Comparison of ENCODE assay signal across 8 cellular contexts in the genomic region with DNA sequence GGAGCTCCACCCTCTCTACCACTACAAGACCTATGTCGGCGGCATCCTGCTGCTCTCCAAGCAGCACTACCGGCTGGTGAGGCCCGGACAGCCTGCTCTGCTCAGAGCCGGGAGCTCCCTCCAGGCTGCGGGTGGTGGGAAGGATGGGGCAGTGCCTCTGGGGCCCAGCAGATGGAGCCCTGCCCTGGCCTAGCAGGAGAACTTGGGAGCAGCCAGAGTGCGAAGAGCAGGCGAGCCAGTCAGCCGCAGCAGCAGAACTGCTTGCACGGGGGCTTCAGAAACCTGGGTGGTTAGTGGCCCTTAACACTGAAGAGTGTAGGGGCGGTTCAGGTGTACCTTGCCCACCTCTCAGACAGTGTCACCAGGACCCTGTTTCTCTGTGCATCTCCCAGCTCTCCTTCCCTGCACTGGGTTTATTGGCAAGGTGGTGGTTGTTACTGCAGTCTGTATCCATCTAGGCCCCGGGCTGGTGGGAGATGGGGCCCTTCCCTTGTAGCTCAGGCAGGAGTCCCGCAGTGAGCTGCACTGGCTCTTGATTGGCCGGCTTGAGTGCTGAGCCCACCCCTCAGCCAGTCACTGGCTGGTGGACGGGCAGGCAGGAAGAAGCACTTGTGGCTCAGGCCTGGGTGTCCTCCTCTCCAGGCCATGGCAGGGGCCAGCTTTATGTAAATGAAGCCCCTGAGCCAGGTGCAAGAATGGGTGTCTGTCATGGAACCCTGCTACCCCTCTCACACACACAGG. TPM values are rescaled to one million over a fixed set of nuclear protein-coding genes. Genes with fewer than 3 reads are reported as not detected.
A peak's percentile ranks its signal among the peaks of the same experiment; 100 is the strongest.
DNase-seq lines count a peak whose midpoint lies in the region; ATAC-seq and TF ChIP-seq lines count a peak whose summit lies in the region.

No MANE protein-coding gene starts in this region.

- H3K4me1 Mint-ChIP-seq in WTC11: peaks cover 17% of the 10 kb centered on the region

- TF ChIP-seq CTCF in WTC11 (IDR thresholded peaks at IDR 0.05): peak; percentile 71

- DNase-seq in DMS 273 (lab: John Stamatoyannopoulos, UW; ENCODE audit: unreplicated experiment) (peak; percentile 94), NCI-H2227 treated with DMSO at 0.1 percent for 48 hours (lab: John Stamatoyannopoulos, UW) (peak; percentile 68), WTC11 (ENCODE audit: low spot score) (peak; percentile 94), caudate nucleus (lab: John Stamatoyannopoulos, UW) (peak in 57 of 61 donors; percentile 8 to 80 (median 54)), left colon (peak; percentile 68 to 79)
- peak; percentile 52 for DNase-seq in stimulated activated CD4-positive, alpha-beta T cell treated with anti-CD3 and anti-CD28 coated beads, Interleukin-2, amount 100 ng/mL, for 4 hours (ENCODE audit: low read depth)

- H3K36me3 Mint-ChIP-seq in WTC11: 0 out of 2 replicates have a peak, but pooled peaks cover 2% of the 10 kb centered on the region

- POLR2A ChIA-PET in WTC11 (lab: Charles Lee): interaction anchor here (0.6 to 1.0 kb wide), 3 partner anchors 15 to 54 kb away, joined by 3 to 4 read pairs (median 4); a partner anchor contains a TSS

- no peaks in the 10 kb centered on the region; the same call in 1 of the 2 replicates for H3K27me3 Mint-ChIP-seq in WTC11 (ENCODE audit: low read depth)

- CTCF ChIA-PET in WTC11 (lab: Charles Lee): interaction anchor here (0.6 to 2.2 kb wide), 39 partner anchors 9 to 573 kb away, joined by 3 to 38 read pairs (median 4); a partner anchor contains a TSS

- no peaks in the 10 kb centered on the region for H3K9me3 Mint-ChIP-seq in WTC11

- ATAC-seq in HG02870 (IDR thresholded peaks at IDR 0.05; ENCODE audit: unreplicated experiment) (peak; percentile 53), WTC11 (peak; percentile 93), left colon (peak; percentile 78), HG02973 (IDR thresholded peaks at IDR 0.05; ENCODE audit: unreplicated experiment) (no peak)

- no peak overlapping the region for H3K27ac ChIP-seq in caudate nucleus (ENCODE audit: low read depth, low read length)

- H3K27ac Mint-ChIP-seq in WTC11: peak overlapping the region; percentile 68

- no peak overlapping the region; the same call in 1 of the 2 replicates for H3K4me3 Mint-ChIP-seq in WTC11

- intact Hi-C loops in left colon (cut with DNase I, micrococcal nuclease): no loop called here

TF ChIP-seq in WTC11, 78 proteins besides CTCF, POLR2A, EP300 and RAD21:
- TF ChIP-seq, protein P1, sequence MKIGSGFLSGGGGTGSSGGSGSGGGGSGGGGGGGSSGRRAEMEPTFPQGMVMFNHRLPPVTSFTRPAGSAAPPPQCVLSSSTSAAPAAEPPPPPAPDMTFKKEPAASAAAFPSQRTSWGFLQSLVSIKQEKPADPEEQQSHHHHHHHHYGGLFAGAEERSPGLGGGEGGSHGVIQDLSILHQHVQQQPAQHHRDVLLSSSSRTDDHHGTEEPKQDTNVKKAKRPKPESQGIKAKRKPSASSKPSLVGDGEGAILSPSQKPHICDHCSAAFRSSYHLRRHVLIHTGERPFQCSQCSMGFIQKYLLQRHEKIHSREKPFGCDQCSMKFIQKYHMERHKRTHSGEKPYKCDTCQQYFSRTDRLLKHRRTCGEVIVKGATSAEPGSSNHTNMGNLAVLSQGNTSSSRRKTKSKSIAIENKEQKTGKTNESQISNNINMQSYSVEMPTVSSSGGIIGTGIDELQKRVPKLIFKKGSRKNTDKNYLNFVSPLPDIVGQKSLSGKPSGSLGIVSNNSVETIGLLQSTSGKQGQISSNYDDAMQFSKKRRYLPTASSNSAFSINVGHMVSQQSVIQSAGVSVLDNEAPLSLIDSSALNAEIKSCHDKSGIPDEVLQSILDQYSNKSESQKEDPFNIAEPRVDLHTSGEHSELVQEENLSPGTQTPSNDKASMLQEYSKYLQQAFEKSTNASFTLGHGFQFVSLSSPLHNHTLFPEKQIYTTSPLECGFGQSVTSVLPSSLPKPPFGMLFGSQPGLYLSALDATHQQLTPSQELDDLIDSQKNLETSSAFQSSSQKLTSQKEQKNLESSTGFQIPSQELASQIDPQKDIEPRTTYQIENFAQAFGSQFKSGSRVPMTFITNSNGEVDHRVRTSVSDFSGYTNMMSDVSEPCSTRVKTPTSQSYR (CRISPR knock-in tag; IDR thresholded peaks at IDR 0.05): no peak
- TF ChIP-seq SP1 (CRISPR knock-in tag; conservative IDR thresholded peaks at IDR 0.05): peak; percentile 46; the same call in 1 of the 2 replicates
- TF ChIP-seq NR1H2 (CRISPR knock-in tag; IDR thresholded peaks at IDR 0.05): no peak
- TF ChIP-seq NFE2L1 (CRISPR knock-in tag; IDR thresholded peaks at IDR 0.05): 0 out of 2 replicates have a peak, but pooled peaks have one; percentile 17
- TF ChIP-seq NFYB (CRISPR knock-in tag; conservative IDR thresholded peaks at IDR 0.05; ENCODE audit: low read depth): peak; percentile 93
- TF ChIP-seq, protein P2, sequence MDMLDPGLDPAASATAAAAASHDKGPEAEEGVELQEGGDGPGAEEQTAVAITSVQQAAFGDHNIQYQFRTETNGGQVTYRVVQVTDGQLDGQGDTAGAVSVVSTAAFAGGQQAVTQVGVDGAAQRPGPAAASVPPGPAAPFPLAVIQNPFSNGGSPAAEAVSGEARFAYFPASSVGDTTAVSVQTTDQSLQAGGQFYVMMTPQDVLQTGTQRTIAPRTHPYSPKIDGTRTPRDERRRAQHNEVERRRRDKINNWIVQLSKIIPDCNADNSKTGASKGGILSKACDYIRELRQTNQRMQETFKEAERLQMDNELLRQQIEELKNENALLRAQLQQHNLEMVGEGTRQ (CRISPR knock-in tag; IDR thresholded peaks at IDR 0.05): peak; percentile 44; the same call in 1 of the 2 replicates
- TF ChIP-seq, protein P3, sequence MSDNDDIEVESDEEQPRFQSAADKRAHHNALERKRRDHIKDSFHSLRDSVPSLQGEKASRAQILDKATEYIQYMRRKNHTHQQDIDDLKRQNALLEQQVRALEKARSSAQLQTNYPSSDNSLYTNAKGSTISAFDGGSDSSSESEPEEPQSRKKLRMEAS (CRISPR knock-in tag; IDR thresholded peaks at IDR 0.05): peak; percentile 90
- TF ChIP-seq, protein P4, sequence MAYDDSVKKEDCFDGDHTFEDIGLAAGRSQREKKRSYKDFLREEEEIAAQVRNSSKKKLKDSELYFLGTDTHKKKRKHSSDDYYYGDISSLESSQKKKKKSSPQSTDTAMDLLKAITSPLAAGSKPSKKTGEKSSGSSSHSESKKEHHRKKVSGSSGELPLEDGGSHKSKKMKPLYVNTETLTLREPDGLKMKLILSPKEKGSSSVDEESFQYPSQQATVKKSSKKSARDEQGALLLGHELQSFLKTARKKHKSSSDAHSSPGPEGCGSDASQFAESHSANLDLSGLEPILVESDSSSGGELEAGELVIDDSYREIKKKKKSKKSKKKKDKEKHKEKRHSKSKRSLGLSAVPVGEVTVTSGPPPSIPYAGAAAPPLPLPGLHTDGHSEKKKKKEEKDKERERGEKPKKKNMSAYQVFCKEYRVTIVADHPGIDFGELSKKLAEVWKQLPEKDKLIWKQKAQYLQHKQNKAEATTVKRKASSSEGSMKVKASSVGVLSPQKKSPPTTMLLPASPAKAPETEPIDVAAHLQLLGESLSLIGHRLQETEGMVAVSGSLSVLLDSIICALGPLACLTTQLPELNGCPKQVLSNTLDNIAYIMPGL (CRISPR knock-in tag; IDR thresholded peaks at IDR 0.05): 0 out of 2 replicates have a peak, but pooled peaks have one; percentile 34
- TF ChIP-seq, protein P5, sequence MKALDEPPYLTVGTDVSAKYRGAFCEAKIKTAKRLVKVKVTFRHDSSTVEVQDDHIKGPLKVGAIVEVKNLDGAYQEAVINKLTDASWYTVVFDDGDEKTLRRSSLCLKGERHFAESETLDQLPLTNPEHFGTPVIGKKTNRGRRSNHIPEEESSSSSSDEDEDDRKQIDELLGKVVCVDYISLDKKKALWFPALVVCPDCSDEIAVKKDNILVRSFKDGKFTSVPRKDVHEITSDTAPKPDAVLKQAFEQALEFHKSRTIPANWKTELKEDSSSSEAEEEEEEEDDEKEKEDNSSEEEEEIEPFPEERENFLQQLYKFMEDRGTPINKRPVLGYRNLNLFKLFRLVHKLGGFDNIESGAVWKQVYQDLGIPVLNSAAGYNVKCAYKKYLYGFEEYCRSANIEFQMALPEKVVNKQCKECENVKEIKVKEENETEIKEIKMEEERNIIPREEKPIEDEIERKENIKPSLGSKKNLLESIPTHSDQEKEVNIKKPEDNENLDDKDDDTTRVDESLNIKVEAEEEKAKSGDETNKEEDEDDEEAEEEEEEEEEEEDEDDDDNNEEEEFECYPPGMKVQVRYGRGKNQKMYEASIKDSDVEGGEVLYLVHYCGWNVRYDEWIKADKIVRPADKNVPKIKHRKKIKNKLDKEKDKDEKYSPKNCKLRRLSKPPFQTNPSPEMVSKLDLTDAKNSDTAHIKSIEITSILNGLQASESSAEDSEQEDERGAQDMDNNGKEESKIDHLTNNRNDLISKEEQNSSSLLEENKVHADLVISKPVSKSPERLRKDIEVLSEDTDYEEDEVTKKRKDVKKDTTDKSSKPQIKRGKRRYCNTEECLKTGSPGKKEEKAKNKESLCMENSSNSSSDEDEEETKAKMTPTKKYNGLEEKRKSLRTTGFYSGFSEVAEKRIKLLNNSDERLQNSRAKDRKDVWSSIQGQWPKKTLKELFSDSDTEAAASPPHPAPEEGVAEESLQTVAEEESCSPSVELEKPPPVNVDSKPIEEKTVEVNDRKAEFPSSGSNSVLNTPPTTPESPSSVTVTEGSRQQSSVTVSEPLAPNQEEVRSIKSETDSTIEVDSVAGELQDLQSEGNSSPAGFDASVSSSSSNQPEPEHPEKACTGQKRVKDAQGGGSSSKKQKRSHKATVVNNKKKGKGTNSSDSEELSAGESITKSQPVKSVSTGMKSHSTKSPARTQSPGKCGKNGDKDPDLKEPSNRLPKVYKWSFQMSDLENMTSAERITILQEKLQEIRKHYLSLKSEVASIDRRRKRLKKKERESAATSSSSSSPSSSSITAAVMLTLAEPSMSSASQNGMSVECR (CRISPR knock-in tag; IDR thresholded peaks at IDR 0.05; ENCODE audit: borderline replicate concordance): 0 out of 2 replicates have a peak, but pooled peaks have one; percentile 51
- TF ChIP-seq ZBTB21 (CRISPR knock-in tag; IDR thresholded peaks at IDR 0.05; ENCODE audit: borderline replicate concordance): peak; percentile 58; the same call in 1 of the 2 replicates
- TF ChIP-seq GABPB1 (CRISPR knock-in tag; IDR thresholded peaks at IDR 0.05): no peak
- peak; percentile 66 for TF ChIP-seq FOXK1 (CRISPR knock-in tag; IDR thresholded peaks at IDR 0.05)

RNA-seq across cellular contexts. Expression of a gene that starts 7.7 kb away (rescaled TPM):
- total RNA-seq in WTC11 (2021) (20.3 to 22.5 TPM (median 21.7 TPM) in 3 replicates), left colon (10 to 100 TPM; 17.5 to 21.9 TPM)

RNA-seq across cellular contexts. Expression of a gene that starts 15.6 kb away (rescaled TPM):
- total RNA-seq in WTC11 (2021): 164 to 172 TPM (median 170 TPM) in 3 replicates
- 100 to 1,000 TPM; 160 to 204 TPM for total RNA-seq in left colon

RNA-seq across cellular contexts. Expression of a gene that starts 53.3 kb away (rescaled TPM):
- total RNA-seq in WTC11 (2021): 95.1 to 101 TPM (median 95.6 TPM) in 3 replicates
- total RNA-seq in left colon: 10 to 100 TPM; 52.1 to 56.1 TPM
